8 cellular contexts compared by ENCODE assay signal in the genomic region with DNA sequence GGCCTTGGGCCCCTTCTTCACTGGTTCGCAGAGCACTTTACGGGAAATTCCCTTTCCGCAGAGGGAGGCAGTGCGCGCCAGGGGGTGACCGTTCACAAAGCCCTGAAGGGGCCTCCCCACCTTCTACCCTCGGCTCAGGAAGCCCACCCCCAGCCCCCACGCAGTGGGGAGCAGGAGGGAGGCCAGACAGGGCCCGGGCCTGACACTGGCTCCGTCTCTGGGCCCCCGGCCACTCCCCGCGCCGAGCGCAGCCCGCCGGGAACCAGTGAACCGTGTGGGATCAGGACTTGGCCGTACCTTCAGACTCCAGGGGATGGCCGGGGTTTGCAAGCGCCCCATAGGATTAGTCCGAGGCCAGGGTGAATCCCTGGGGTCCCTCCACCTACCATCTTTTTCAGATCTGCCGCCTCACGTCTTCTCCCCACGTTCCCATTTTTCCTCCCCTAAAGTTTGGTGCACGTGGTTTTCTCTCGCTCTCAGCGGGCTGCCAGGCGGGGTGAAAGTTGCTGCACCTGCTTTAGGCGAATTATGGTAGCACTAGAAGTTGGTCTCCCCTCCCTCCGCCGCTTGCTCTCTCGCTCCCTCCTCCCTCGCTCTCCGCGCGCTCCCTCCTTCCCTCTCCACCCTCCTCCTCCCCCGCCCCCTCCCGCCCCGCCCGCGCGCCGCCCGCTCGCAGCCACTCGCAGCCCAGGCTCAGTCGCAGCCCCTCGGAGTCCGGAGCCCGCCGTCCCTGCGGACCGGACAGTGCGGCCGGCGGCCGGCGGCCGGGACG. TPM values are rescaled to one million over a fixed set of nuclear protein-coding genes. Genes with fewer than 3 reads are reported as not detected.
A peak's percentile ranks its signal among the peaks of the same experiment; 100 is the strongest.
DNase-seq lines count a peak whose midpoint lies in the region; ATAC-seq and TF ChIP-seq lines count a peak whose summit lies in the region.

A gene with protein sequence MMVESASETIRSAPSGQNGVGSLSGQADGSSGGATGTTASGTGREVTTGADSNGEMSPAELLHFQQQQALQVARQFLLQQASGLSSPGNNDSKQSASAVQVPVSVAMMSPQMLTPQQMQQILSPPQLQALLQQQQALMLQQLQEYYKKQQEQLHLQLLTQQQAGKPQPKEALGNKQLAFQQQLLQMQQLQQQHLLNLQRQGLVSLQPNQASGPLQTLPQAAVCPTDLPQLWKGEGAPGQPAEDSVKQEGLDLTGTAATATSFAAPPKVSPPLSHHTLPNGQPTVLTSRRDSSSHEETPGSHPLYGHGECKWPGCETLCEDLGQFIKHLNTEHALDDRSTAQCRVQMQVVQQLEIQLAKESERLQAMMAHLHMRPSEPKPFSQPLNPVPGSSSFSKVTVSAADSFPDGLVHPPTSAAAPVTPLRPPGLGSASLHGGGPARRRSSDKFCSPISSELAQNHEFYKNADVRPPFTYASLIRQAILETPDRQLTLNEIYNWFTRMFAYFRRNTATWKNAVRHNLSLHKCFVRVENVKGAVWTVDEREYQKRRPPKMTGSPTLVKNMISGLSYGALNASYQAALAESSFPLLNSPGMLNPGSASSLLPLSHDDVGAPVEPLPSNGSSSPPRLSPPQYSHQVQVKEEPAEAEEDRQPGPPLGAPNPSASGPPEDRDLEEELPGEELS (plus strand): TSS at position 679 of the 772 bp plus-strand sequence. CDS start 19,380 bp downstream, outside the sequence.

- H3K4me2 ChIP-seq in SU-DHL-6 (ENCODE audit: low read depth, low read length, poor library complexity, severe bottlenecking) = peak within 1 kb of the TSS; percentile 82

- no peaks in the 10 kb centered on the region for H3K9me3 ChIP-seq in SU-DHL-6 (ENCODE audit: insufficient read depth, low read length)
- H3K9me3 ChIP-seq in upper lobe of left lung = no peaks in the 10 kb centered on the region

- peak within 1 kb of the TSS; percentile 68 for H3K9ac ChIP-seq in SU-DHL-6 (ENCODE audit: low read length)

- TF ChIP-seq CTCF in GM12865 (IDR thresholded peaks at IDR 0.05; ENCODE audit: insufficient read depth, low read depth, low read length, missing control alignments) = no peak
- no peak for TF ChIP-seq CTCF in SU-DHL-6 (IDR thresholded peaks at IDR 0.05; ENCODE audit: insufficient read depth, low read length, poor library complexity, severe bottlenecking)
- TF ChIP-seq CTCF in upper lobe of left lung (IDR thresholded peaks at IDR 0.05) = no peak

- H3K27me3 ChIP-seq in SU-DHL-6 (ENCODE audit: low read length) = no peaks in the 10 kb centered on the region
- peaks cover 0 to 5% (median 2%) of the 10 kb centered on the region in 4 donors for H3K27me3 ChIP-seq in upper lobe of left lung

- TF ChIP-seq EP300 in upper lobe of left lung (IDR thresholded peaks at IDR 0.05) = no peak

- H2AFZ ChIP-seq in SU-DHL-6 (ENCODE audit: low read depth, low read length, severe bottlenecking) = peak within 1 kb of the TSS; percentile 91

- H3K4me1 ChIP-seq in upper lobe of left lung = peaks cover 24 to 54% (median 42%) of the 10 kb centered on the region in 4 donors

- H3K27ac ChIP-seq in SU-DHL-6 (ENCODE audit: low read depth, low read length) = peak within 1 kb of the TSS; percentile 34
- peak within 1 kb of the TSS; percentile 54 to 90 (median 80) for H3K27ac ChIP-seq in upper lobe of left lung

- H3K9me2 ChIP-seq in SU-DHL-6 (replicated peaks; ENCODE audit: insufficient read depth, low read length) = no peaks in the 10 kb centered on the region

- peaks cover 6% of the 10 kb centered on the region; the same call in 1 of the 2 replicates for H4K20me1 ChIP-seq in SU-DHL-6 (ENCODE audit: low read depth, low read length)

- WGBS in upper lobe of left lung, 2 donors = 1% methylated on average over 28 to 32 of the region's 61 CpGs

- TF ChIP-seq POLR2A in upper lobe of left lung (IDR thresholded peaks at IDR 0.05) = no peak

- H3F3A ChIP-seq in SU-DHL-6 (ENCODE audit: insufficient read depth) = no peaks in the 10 kb centered on the region

- intact Hi-C loops in cardiac septum (cut with DNase I) = loop anchor here (5.0 kb wide), 1 partner anchor 36 kb away; no protein-coding TSS in a partner anchor

- peak; percentile 95 for DNase-seq in GM12865 (ENCODE audit: low read depth)
- DNase-seq in NCI-H128 (lab: John Stamatoyannopoulos, UW; ENCODE audit: unreplicated experiment) = peak; percentile 77
- DNase-seq in activated naive CD8-positive, alpha-beta T cell treated with anti-CD3 and anti-CD28 coated beads, Interleukin-2, amount 50 U/mL, for 16 hours (ENCODE audit: low read depth, low spot score) = peak; percentile 66
- peak; percentile 92 for DNase-seq in cardiac septum (ENCODE audit: low spot score)
- peak; percentile 90 for DNase-seq in pons (ENCODE audit: low spot score)
- peak; percentile 89 to 91 for DNase-seq in upper lobe of left lung

- H3K4me3 ChIP-seq in GM12865 (ENCODE audit: low read depth, low read length) (peak within 1 kb of the TSS; percentile 85), SU-DHL-6 (ENCODE audit: insufficient read depth, low read length, poor library complexity, severe bottlenecking) (peak within 1 kb of the TSS; percentile 61), upper lobe of left lung (peak within 1 kb of the TSS; percentile 57 to 91 (median 76))

- ATAC-seq in HG02678 (IDR thresholded peaks at IDR 0.05; ENCODE audit: unreplicated experiment) = peak; percentile 67
- ATAC-seq in upper lobe of left lung (ENCODE audit: low FRiP score in 2 of 2) = peak; percentile 94 to 95

- H3K36me3 ChIP-seq in SU-DHL-6 (ENCODE audit: low read length) (no peaks in the 10 kb centered on the region), upper lobe of left lung (no peaks in the 10 kb centered on the region)

- peaks cover 14% of the 10 kb centered on the region; the same call in 1 of the 2 replicates for H3K79me2 ChIP-seq in SU-DHL-6 (ENCODE audit: insufficient read depth, low read length)

RNA-seq across cellular contexts. Expression of the gene that starts here (rescaled TPM):
- total RNA-seq in cardiac septum (20.3 TPM), upper lobe of left lung (10 to 100 TPM; 21.0 to 52.2 (median 27.7) TPM)

Comparison
In these comparisons a context has a peak if more than half of its experiments do, and no peak if none do; other contexts are left out.
1. Peak in every context shown above with its lines: DNase-seq, ATAC-seq, H3K4me3 ChIP-seq and H3K27ac ChIP-seq.